ENCODE assay signal across 27 cellular contexts in genomic region chrX:25131055-25131454, GRCh38.
DNase-seq lines count a peak whose midpoint lies in the region; ATAC-seq and TF ChIP-seq lines count a peak whose summit lies in the region.
"Had no signal": no experiment of that assay in that cellular context is flagged by ENCODE, and none has a peak within 500 bp of the region (broad histone marks: within the 10 kb centered on the region; RNA-seq: fewer than 3 reads in every experiment).

No MANE protein-coding gene starts in this region.

- no peak overlapping the region for H3K27ac Mint-ChIP-seq in stimulated activated naive CD8-positive, alpha-beta T cell treated with anti-CD3 and anti-CD28 coated beads, Interleukin-15, amount 100 ng/mL, for 72 hours
- H3K27ac Mint-ChIP-seq: CD8-positive, alpha-beta memory T cell; nephron progenitor cell; T-helper 17 cell had no signal

- BruUV-seq in PC-3 (replicated peaks; lab: Mats Ljungman, UMichigan) = no TSS peak

- no peak for ATAC-seq in PC-3
- no peak for ATAC-seq in stimulated activated naive CD8-positive, alpha-beta T cell treated with anti-CD3 and anti-CD28 coated beads, Interleukin-15, amount 100 ng/mL, for 72 hours
- ATAC-seq: GM12878, mucosa of descending colon, T-helper 17 cell had no signal

- no peaks in the 10 kb centered on the region for H3F3A ChIP-seq in PC-3 (ENCODE audit: low read length, unreplicated experiment)

- intact Hi-C loops in PC-3 (cut with micrococcal nuclease) = no loop called here

- no peaks in the 10 kb centered on the region for H3K9me3 ChIP-seq in PC-3 (ENCODE audit: low read length)
- H3K9me3 ChIP-seq: mucosa of descending colon, sigmoid colon had no signal

- H3K4me3 ChIP-seq in PC-3 (ENCODE audit: low read length) = no peak overlapping the region
- H3K4me3 ChIP-seq in skeletal muscle cell (ENCODE audit: low read depth, low read length) = no peak overlapping the region
- H3K4me3 ChIP-seq: GM12878, hepatocyte, mucosa of descending colon, sigmoid colon had no signal

- H3K27ac ChIP-seq in PC-3 (ENCODE audit: low read length) = no peak overlapping the region
- no peak overlapping the region for H3K27ac ChIP-seq in epithelial cell of prostate
- H3K27ac ChIP-seq: hepatocyte, KMS-11, sigmoid colon had no signal

- no peak overlapping the region for H3K4me2 ChIP-seq in PC-3 (ENCODE audit: low read length)
- H3K4me2 ChIP-seq: hepatocyte, KMS-11 had no signal

- no peaks in the 10 kb centered on the region for H3K36me3 ChIP-seq in PC-3 (ENCODE audit: low read depth, low read length)
- H3K36me3 ChIP-seq: sigmoid colon had no signal

- H3K27me3 ChIP-seq in PC-3 (ENCODE audit: low read length) = no peaks in the 10 kb centered on the region
- H3K27me3 ChIP-seq: hepatocyte, sigmoid colon had no signal

- no peak overlapping the region for H3K4me3 Mint-ChIP-seq in stimulated activated naive CD8-positive, alpha-beta T cell treated with anti-CD3 and anti-CD28 coated beads, Interleukin-15, amount 100 ng/mL, for 72 hours
- H3K4me3 Mint-ChIP-seq: CD8-positive, alpha-beta memory T cell; nephron progenitor cell; T-helper 17 cell had no signal

- H3K9me2 ChIP-seq in PC-3 (replicated peaks; ENCODE audit: low read length) = no peaks in the 10 kb centered on the region

- no peak overlapping the region for H2AFZ ChIP-seq in PC-3 (ENCODE audit: low read length)
- H2AFZ ChIP-seq: hepatocyte had no signal

- POLR2A ChIA-PET in PC-3 (lab: Charles Lee; ENCODE audit: unreplicated experiment) = no interaction called here

- CTCF ChIA-PET in PC-3 (lab: Charles Lee) = no interaction called here

- H4K20me1 ChIP-seq in PC-3 (ENCODE audit: low read length) = no peaks in the 10 kb centered on the region

- H3K27me3 Mint-ChIP-seq in stimulated activated naive CD8-positive, alpha-beta T cell treated with anti-CD3 and anti-CD28 coated beads, Interleukin-15, amount 100 ng/mL, for 72 hours = peaks cover 17% of the 10 kb centered on the region

- H3K9ac ChIP-seq in PC-3 (ENCODE audit: low read length) = no peak overlapping the region
- H3K9ac ChIP-seq: KMS-11 had no signal

- no peaks in the 10 kb centered on the region for H3K4me1 ChIP-seq in PC-3 (ENCODE audit: insufficient read depth, low read length)
- H3K4me1 ChIP-seq: sigmoid colon had no signal

- no peaks in the 10 kb centered on the region for H3K4me1 Mint-ChIP-seq in stimulated activated naive CD8-positive, alpha-beta T cell treated with anti-CD3 and anti-CD28 coated beads, Interleukin-15, amount 100 ng/mL, for 72 hours
- H3K4me1 Mint-ChIP-seq: CD8-positive, alpha-beta memory T cell; nephron progenitor cell had no signal

- no peaks in the 10 kb centered on the region for H3K79me2 ChIP-seq in PC-3 (ENCODE audit: low read length)
- H3K79me2 ChIP-seq: hepatocyte had no signal

- TF ChIP-seq CTCF in PC-3 (conservative IDR thresholded peaks at IDR 0.05; ENCODE audit: low read depth, low read length) = no peak

- DNase-seq in DMS53 treated with DMSO at 0.1 percent for 48 hours (lab: John Stamatoyannopoulos, UW; ENCODE audit: unreplicated experiment) (peak; percentile 20), PC-3 (peak; percentile 35), epithelial cell of prostate (ENCODE audit: low read depth, low spot score) (peak; percentile 2), skeletal muscle cell (ENCODE audit: low read depth) (peak; percentile 2), NCI-H187 (lab: John Stamatoyannopoulos, UW) (no peak), C1 segment of cervical spinal cord (lab: John Stamatoyannopoulos, UW) (no peak)
- DNase-seq in stimulated activated naive CD8-positive, alpha-beta T cell treated with anti-CD3 and anti-CD28 coated beads, Interleukin-15, amount 100 ng/mL, for 72 hours = no peak
- DNase-seq: activated CD4-positive, alpha-beta T cell treated with anti-CD3 and anti-CD28 coated beads, Interleukin-2, amount 50 U/mL, for 4 hours; activated CD8-positive, alpha-beta memory T cell treated with anti-CD3 and anti-CD28 coated beads, Interleukin-2, amount 50 U/mL, for 4 hours; activated gamma-delta T cell; CD8-positive, alpha-beta memory T cell; cortex of kidney; DMS79; mucosa of descending colon; NCI-H1048; NCI-H2029; NCI-H226; NCI-H748 treated with DMSO at 0.1 percent for 48 hours; nephron progenitor cell; OCI-M1; SHP77 treated with DMSO at 0.1 percent for 48 hours; sigmoid colon; substantia nigra; T-helper 17 cell had no signal

- H3K9me3 Mint-ChIP-seq in stimulated activated naive CD8-positive, alpha-beta T cell treated with anti-CD3 and anti-CD28 coated beads, Interleukin-15, amount 100 ng/mL, for 72 hours = no peaks in the 10 kb centered on the region
- H3K9me3 Mint-ChIP-seq: nephron progenitor cell had no signal

Comparison
In these comparisons a context has a peak if more than half of its experiments do, and no peak if none do; other contexts are left out.
1. DNase-seq: peak in DMS53 treated with DMSO at 0.1 percent for 48 hours (single experiment), PC-3 (single experiment), epithelial cell of prostate (single experiment) and skeletal muscle cell (single experiment); none in NCI-H187 (0 of 2), C1 segment of cervical spinal cord (0 of 14) and stimulated activated naive CD8-positive, alpha-beta T cell treated with anti-CD3 and anti-CD28 coated beads, Interleukin-15, amount 100 ng/mL, for 72 hours (0 of 2).